17 cellular contexts compared by ENCODE assay signal in genomic region chr2:58769494-58770239, GRCh38.
"Had no signal": no experiment of that assay in that cellular context is flagged by ENCODE, and none has a peak within 500 bp of the region (broad histone marks: within the 10 kb centered on the region; RNA-seq: fewer than 3 reads in every experiment).

No MANE protein-coding gene starts in this region.

- H3K4me3 ChIP-seq: esophagus squamous epithelium, thoracic aorta, upper lobe of left lung had no signal

- H3K9me3 Mint-ChIP-seq: activated CD4-positive, alpha-beta memory T cell treated with anti-CD3 and anti-CD28 coated beads, Interleukin-2, amount 10 ng/mL, durations not matched to agents 7 days and 5 days; activated naive CD8-positive, alpha-beta T cell treated with anti-CD3 and anti-CD28 coated beads, Interleukin-2, amount 10 ng/mL, durations not matched to agents 7 days and 5 days; activated T-helper 2 cell treated with anti-CD3 and anti-CD28 coated beads, Interferon-gamma antibody, Interleukin-2, Interleukin-4, amounts not matched to agents 10 μg/mL and 5 μg/mL and 100 μg/mL, durations not matched to agents 14 hours and 24 hours and 36 hours; naive thymus-derived CD4-positive, alpha-beta T cell; stimulated activated naive B cell treated with anti-CD40 and anti-IgM and Interleukin-4, amounts not matched to agents 10 μg/mL and 1 μg/mL and 100 μg/mL, for 72 hours had no signal

- H3K36me3 ChIP-seq: esophagus squamous epithelium, neutrophil, thoracic aorta, upper lobe of left lung had no signal

- H3K36me3 Mint-ChIP-seq: activated naive CD8-positive, alpha-beta T cell treated with anti-CD3 and anti-CD28 coated beads, Interleukin-2, amount 10 ng/mL, durations not matched to agents 7 days and 5 days; naive thymus-derived CD4-positive, alpha-beta T cell; stimulated activated naive B cell treated with anti-CD40 and anti-IgM and Interleukin-4, amounts not matched to agents 10 μg/mL and 1 μg/mL and 100 μg/mL, for 72 hours had no signal

- H3K27ac Mint-ChIP-seq: activated CD4-positive, alpha-beta memory T cell treated with anti-CD3 and anti-CD28 coated beads, Interleukin-2, amount 10 ng/mL, durations not matched to agents 7 days and 5 days; activated naive CD8-positive, alpha-beta T cell treated with anti-CD3 and anti-CD28 coated beads, Interleukin-2, amount 10 ng/mL, durations not matched to agents 7 days and 5 days; activated T-helper 2 cell treated with anti-CD3 and anti-CD28 coated beads, Interferon-gamma antibody, Interleukin-2, Interleukin-4, amounts not matched to agents 10 μg/mL and 5 μg/mL and 100 μg/mL, durations not matched to agents 14 hours and 24 hours and 36 hours; naive thymus-derived CD4-positive, alpha-beta T cell; stimulated activated naive B cell treated with anti-CD40 and anti-IgM and Interleukin-4, amounts not matched to agents 10 μg/mL and 1 μg/mL and 100 μg/mL, for 72 hours had no signal

- H3K27me3 ChIP-seq: upper lobe of left lung had no signal

- H3K4me1 ChIP-seq: esophagus squamous epithelium, upper lobe of left lung had no signal

- H3K4me1 Mint-ChIP-seq: activated CD4-positive, alpha-beta memory T cell treated with anti-CD3 and anti-CD28 coated beads, Interleukin-2, amount 10 ng/mL, durations not matched to agents 7 days and 5 days; activated naive CD8-positive, alpha-beta T cell treated with anti-CD3 and anti-CD28 coated beads, Interleukin-2, amount 10 ng/mL, durations not matched to agents 7 days and 5 days had no signal

- DNase-seq: activated CD4-positive, alpha-beta memory T cell treated with anti-CD3 and anti-CD28 coated beads, Interleukin-2, amount 10 ng/mL, durations not matched to agents 7 days and 5 days; activated CD4-positive, alpha-beta T cell treated with anti-CD3 and anti-CD28 coated beads for 48 hours; activated CD4-positive, CD25-positive, alpha-beta regulatory T cell; activated naive CD4-positive, alpha-beta T cell treated with Interleukin-2 at 50 U/mL for 16 hours; activated naive CD8-positive, alpha-beta T cell treated with anti-CD3 and anti-CD28 coated beads, Interleukin-2, amount 10 ng/mL, durations not matched to agents 7 days and 5 days; activated T-cell treated with anti-CD3 and anti-CD28 coated beads, Interleukin-2, amount 50 U/mL, for 1 hour; amygdala; dermis blood vessel endothelial cell; effector memory CD4-positive, alpha-beta T cell; esophagus squamous epithelium; left ventricle myocardium superior; naive thymus-derived CD4-positive, alpha-beta T cell; stimulated activated naive B cell treated with anti-CD40 and anti-IgM and Interleukin-4, amounts not matched to agents 10 μg/mL and 1 μg/mL and 100 μg/mL, for 72 hours; upper lobe of left lung had no signal

- H3K27ac ChIP-seq: esophagus squamous epithelium, neutrophil, thoracic aorta, upper lobe of left lung had no signal

- H3K4me3 Mint-ChIP-seq: activated CD4-positive, alpha-beta memory T cell treated with anti-CD3 and anti-CD28 coated beads, Interleukin-2, amount 10 ng/mL, durations not matched to agents 7 days and 5 days; activated naive CD8-positive, alpha-beta T cell treated with anti-CD3 and anti-CD28 coated beads, Interleukin-2, amount 10 ng/mL, durations not matched to agents 7 days and 5 days; naive thymus-derived CD4-positive, alpha-beta T cell; stimulated activated naive B cell treated with anti-CD40 and anti-IgM and Interleukin-4, amounts not matched to agents 10 μg/mL and 1 μg/mL and 100 μg/mL, for 72 hours had no signal

- ATAC-seq: left ventricle myocardium superior; naive thymus-derived CD4-positive, alpha-beta T cell; stimulated activated naive B cell treated with anti-CD40 and anti-IgM and Interleukin-4, amounts not matched to agents 10 μg/mL and 1 μg/mL and 100 μg/mL, for 72 hours had no signal

- H3K9me3 ChIP-seq: esophagus squamous epithelium, neutrophil, thoracic aorta, upper lobe of left lung had no signal
